ENCODE assay signal across 8 cellular contexts in the genomic region with DNA sequence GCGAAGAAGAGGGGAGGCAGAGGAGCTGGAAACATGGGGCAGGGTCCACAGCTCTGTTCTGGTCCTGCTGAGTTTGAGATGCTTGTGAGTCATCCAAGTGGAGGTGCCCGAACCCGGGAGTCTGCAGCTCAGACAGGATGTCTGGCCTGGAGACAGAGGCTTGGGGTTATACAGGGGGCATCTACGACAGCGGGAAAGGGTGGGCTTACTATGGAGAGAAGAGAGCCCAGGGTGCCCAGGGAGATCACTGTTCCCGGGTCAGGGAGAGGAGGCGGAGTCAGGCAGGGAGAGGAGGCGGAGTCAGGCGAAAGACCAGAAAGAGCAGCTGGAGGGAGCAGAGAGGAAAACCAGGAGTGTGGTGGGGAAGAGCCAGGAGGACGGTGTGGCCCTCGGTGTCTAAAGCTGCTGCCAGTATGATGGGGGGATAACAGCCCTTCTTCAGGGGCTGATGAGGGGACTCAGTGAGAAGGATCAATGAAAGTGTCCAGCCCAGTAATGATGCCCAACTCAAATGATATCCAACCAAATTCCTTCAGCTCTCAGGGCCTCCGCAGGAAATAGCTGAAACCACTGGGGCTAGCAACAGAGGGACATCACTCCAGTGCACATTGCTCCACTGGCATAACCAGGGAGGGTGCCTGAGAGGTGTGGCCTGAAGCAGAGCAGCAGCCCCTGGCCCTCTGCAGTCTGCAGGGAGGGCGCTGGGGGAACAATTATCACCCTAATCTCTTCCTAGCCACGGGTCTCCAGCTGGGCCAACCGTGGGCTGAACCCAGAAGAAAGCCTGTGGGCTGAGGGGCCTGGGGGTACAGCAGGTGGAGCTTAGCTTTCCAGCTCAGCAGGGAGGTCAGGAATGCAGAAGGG. TPM values are rescaled to one million over a fixed set of nuclear protein-coding genes. Genes with fewer than 3 reads are reported as not detected.
DNase-seq lines count a peak whose midpoint lies in the region; ATAC-seq and TF ChIP-seq lines count a peak whose summit lies in the region.

No MANE protein-coding gene starts in this region.

- no peaks in the 10 kb centered on the region for H3K27me3 Mint-ChIP-seq in stimulated activated memory B cell treated with anti-CD40 and anti-IgM and Interleukin-4, amounts not matched to agents 10 μg/mL and 1 μg/mL and 100 μg/mL, for 72 hours

- H3K27ac ChIP-seq in A673 (ENCODE audit: low read depth, low read length, poor library complexity, severe bottlenecking), result peak overlapping the region; percentile 49

- no peak overlapping the region for H3K4me3 Mint-ChIP-seq in stimulated activated memory B cell treated with anti-CD40 and anti-IgM and Interleukin-4, amounts not matched to agents 10 μg/mL and 1 μg/mL and 100 μg/mL, for 72 hours

- H3K27me3 ChIP-seq in A673 (replicated peaks; ENCODE audit: insufficient read depth, low read depth, low read length, poor library complexity) (no peaks in the 10 kb centered on the region), adipocyte (replicated peaks; ENCODE audit: control insufficient read depth, insufficient read depth, low read length) (no peaks in the 10 kb centered on the region)

- no peaks in the 10 kb centered on the region for H3K9me3 Mint-ChIP-seq in stimulated activated memory B cell treated with anti-CD40 and anti-IgM and Interleukin-4, amounts not matched to agents 10 μg/mL and 1 μg/mL and 100 μg/mL, for 72 hours

- H3K4me3 ChIP-seq in A673 (ENCODE audit: low read depth, low read length, poor library complexity, severe bottlenecking) (no peak overlapping the region), adipocyte (ENCODE audit: low read length) (no peak overlapping the region), iPS-18c (ENCODE audit: insufficient read depth, low read depth, low read length) (peak overlapping the region; percentile 21; the same call in 1 of the 2 replicates)

- POLR2A ChIA-PET in A673 (lab: Charles Lee; ENCODE audit: low non-redundant PET), result interaction anchor here (0.8 kb wide), 2 partner anchors 9 to 138 kb away, joined by 3 to 9 read pairs; partner anchors contain the start of genes NEAT1 and ZNRD2

- CTCF ChIA-PET in A673 (lab: Charles Lee), result interaction anchor here (0.7 to 0.8 kb wide), 3 partner anchors 10 to 65 kb away, joined by 4 to 12 read pairs (median 4); no protein-coding TSS in a partner anchor

- H3K36me3 Mint-ChIP-seq in stimulated activated memory B cell treated with anti-CD40 and anti-IgM and Interleukin-4, amounts not matched to agents 10 μg/mL and 1 μg/mL and 100 μg/mL, for 72 hours, result no peaks in the 10 kb centered on the region

- H3K9ac ChIP-seq in adipocyte (ENCODE audit: low read length), result no peak overlapping the region

- ATAC-seq in stimulated activated memory B cell treated with anti-CD40 and anti-IgM and Interleukin-4, amounts not matched to agents 10 μg/mL and 1 μg/mL and 100 μg/mL, for 72 hours, result no peak
- ATAC-seq in GM21381 (IDR thresholded peaks at IDR 0.05; ENCODE audit: unreplicated experiment) (no peak), GM21390 (IDR thresholded peaks at IDR 0.05; ENCODE audit: unreplicated experiment) (no peak)

- peaks cover 54% of the 10 kb centered on the region for H3K4me1 Mint-ChIP-seq in stimulated activated memory B cell treated with anti-CD40 and anti-IgM and Interleukin-4, amounts not matched to agents 10 μg/mL and 1 μg/mL and 100 μg/mL, for 72 hours

- peak; percentile 77 for DNase-seq in A673 (ENCODE audit: low spot score)
- peak; percentile 58 for DNase-seq in HK-2 (ENCODE audit: unreplicated experiment)
- DNase-seq in adipocyte (ENCODE audit: low read depth), result peak; percentile 60
- no peak for DNase-seq in stimulated activated CD4-positive, alpha-beta T cell treated with anti-CD3 and anti-CD28 coated beads, Interleukin-1b, Interleukin-23, amount 100 ng/mL, for 48 hours

- peak overlapping the region; percentile 33 for H3K27ac Mint-ChIP-seq in stimulated activated memory B cell treated with anti-CD40 and anti-IgM and Interleukin-4, amounts not matched to agents 10 μg/mL and 1 μg/mL and 100 μg/mL, for 72 hours

- no TSS peak for BruUV-seq in A673 (replicated peaks; lab: Mats Ljungman, UMichigan)

- H3K36me3 ChIP-seq in A673 (ENCODE audit: insufficient read depth, low read length, poor library complexity, severe bottlenecking) (no peaks in the 10 kb centered on the region), adipocyte (ENCODE audit: control insufficient read depth, insufficient read depth, low read length, severe bottlenecking) (no peaks in the 10 kb centered on the region)

- H3K4me1 ChIP-seq in A673 (ENCODE audit: insufficient read depth, low read length, poor library complexity, severe bottlenecking), result peaks cover 41% of the 10 kb centered on the region
- peaks cover 45% of the 10 kb centered on the region for H3K4me1 ChIP-seq in adipocyte (ENCODE audit: control insufficient read depth, insufficient read depth, low read length)

- TF ChIP-seq CTCF in A673 (conservative IDR thresholded peaks at IDR 0.05; ENCODE audit: low read depth, low read length), result no peak

- intact Hi-C loops in A673 (cut with micrococcal nuclease; ENCODE audit: unreplicated experiment), result no loop called here

- H3K9me3 ChIP-seq in A673 (ENCODE audit: low read depth, low read length, poor library complexity, severe bottlenecking) (no peaks in the 10 kb centered on the region), adipocyte (ENCODE audit: control insufficient read depth, low read length) (no peaks in the 10 kb centered on the region), iPS-18c (ENCODE audit: control insufficient read depth, insufficient read depth, low read length) (no peaks in the 10 kb centered on the region)

RNA-seq across cellular contexts. Expression of gene LTBP3, which starts 2.6 kb away (rescaled TPM):
- 92.1 and 123 TPM in 2 replicates for total RNA-seq in A673 (2021)

RNA-seq across cellular contexts. Expression of gene ZNRD2, which starts 9.5 kb away (rescaled TPM):
- 95.4 and 98.9 TPM in 2 replicates for total RNA-seq in A673 (2021)

RNA-seq across cellular contexts. Expression of gene FAM89B, which starts 11.6 kb away (rescaled TPM):
- total RNA-seq in A673 (2021), result 79.8 and 88.3 TPM in 2 replicates

RNA-seq across cellular contexts. Expression of gene EHBP1L1, which starts 15.1 kb away (rescaled TPM):
- total RNA-seq in A673 (2021), result 29.5 and 40.9 TPM in 2 replicates

RNA-seq across cellular contexts. Expression of gene KCNK7, which starts 34.8 kb away (rescaled TPM):
- total RNA-seq in A673 (2021), result 1.7 and 2.3 TPM in 2 replicates
